Comparison of ENCODE assay signal across 8 cellular contexts in the genomic region with DNA sequence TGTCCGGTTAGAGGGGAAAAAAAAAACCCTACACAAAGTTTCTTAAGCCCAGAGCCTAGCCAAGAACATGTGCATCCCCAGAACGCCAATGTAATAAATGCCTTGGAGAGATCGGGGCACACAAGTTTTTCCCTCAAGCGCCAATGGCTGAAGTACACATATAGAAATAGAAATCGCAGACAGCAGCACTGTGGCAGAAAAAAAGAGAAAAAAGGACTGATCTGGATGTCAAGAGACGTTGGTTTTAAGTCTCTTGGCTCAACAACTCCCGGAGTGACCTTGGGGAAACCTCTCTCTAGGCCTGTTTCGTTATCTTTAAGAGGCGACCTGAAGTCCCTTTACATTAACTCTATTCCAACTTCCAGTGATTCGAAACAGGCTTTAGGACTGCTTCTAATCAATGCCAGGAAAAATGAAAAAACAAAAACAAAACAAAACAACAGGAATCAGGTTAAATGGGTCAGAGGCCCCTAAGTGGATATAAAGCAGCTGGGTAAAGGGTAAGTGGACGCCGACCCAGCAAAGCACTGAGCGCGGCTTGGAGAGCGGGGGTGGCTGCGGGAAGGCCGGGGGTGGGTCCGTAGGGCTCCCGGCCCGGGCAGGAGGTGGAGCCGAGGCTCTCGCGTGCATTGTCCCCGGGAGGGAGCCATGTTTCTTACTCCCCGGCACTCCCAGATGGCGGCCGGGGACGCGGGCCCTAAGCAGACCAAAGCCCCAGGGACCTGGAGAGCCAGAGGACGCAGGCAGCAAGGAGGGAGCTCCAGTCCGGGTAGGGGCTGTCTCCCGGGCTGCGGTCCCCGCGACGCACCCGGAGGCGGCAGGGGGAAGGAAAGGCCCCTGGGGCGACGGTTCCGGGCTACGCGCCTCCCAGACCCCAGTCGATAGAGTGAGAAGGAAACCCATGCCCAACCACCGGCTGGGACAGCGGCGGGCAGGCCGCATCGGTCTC. TPM values are rescaled to one million over a fixed set of nuclear protein-coding genes. Genes with fewer than 3 reads are reported as not detected.
A peak's percentile ranks its signal among the peaks of the same experiment; 100 is the strongest.
DNase-seq lines count a peak whose midpoint lies in the region; ATAC-seq and TF ChIP-seq lines count a peak whose summit lies in the region.

No MANE protein-coding gene starts in this region.

- H3K4me1 ChIP-seq in ascending aorta, result peaks cover 0 to 26% of the 10 kb centered on the region in 2 donors

- H3K4me3 ChIP-seq in ascending aorta, result peak overlapping the region; percentile 88 to 92

- no peaks in the 10 kb centered on the region for H3K9me3 ChIP-seq in ascending aorta

- peak overlapping the region; percentile 96 to 98 for H3K27ac ChIP-seq in ascending aorta

- no peaks in the 10 kb centered on the region for H3K36me3 ChIP-seq in ascending aorta

- intact Hi-C loops in ascending aorta (cut with DNase I), result loop anchor here (1.0 to 5.0 kb wide), 3 partner anchors 24 to 812 kb away; a partner anchor contains a TSS

- H3K27me3 ChIP-seq in ascending aorta, result no peaks in the 10 kb centered on the region

- no peak for TF ChIP-seq CTCF in ascending aorta (IDR thresholded peaks at IDR 0.05)

- ATAC-seq in GM19438 (IDR thresholded peaks at IDR 0.05; ENCODE audit: low read depth, unreplicated experiment) (peak; percentile 60), HG03558 (IDR thresholded peaks at IDR 0.05; ENCODE audit: extremely low read depth, unreplicated experiment) (peak; percentile 40)

- DNase-seq in DMS114 treated with DMSO at 0.1 percent for 48 hours (lab: John Stamatoyannopoulos, UW; ENCODE audit: unreplicated experiment), result peak; percentile 50
- DNase-seq in SW480 (ENCODE audit: low spot score), result peak; percentile 74
- DNase-seq in ascending aorta (ENCODE audit: low spot score in 2 of 2), result peak in 1 of 2 donors; percentile 84
- DNase-seq in hepatic stellate cell (ENCODE audit: low spot score), result peak; percentile 91
- peak; percentile 56 for DNase-seq in renal cortical epithelial cell (ENCODE audit: low read depth)
- no peak for DNase-seq in retina

RNA-seq across cellular contexts. Expression of a gene that starts 0.8 kb away (rescaled TPM):
- 59.4 TPM for total RNA-seq in ascending aorta
- 96.6 and 180 TPM in 2 replicates for total RNA-seq in renal cortical epithelial cell

RNA-seq across cellular contexts. Expression of a gene that starts 24.1 kb away (rescaled TPM):
- total RNA-seq in ascending aorta (85.1 TPM), renal cortical epithelial cell (76.1 and 82.3 TPM in 2 replicates)

RNA-seq across cellular contexts. Expression of a gene that starts 50.3 kb away (rescaled TPM):
- total RNA-seq in ascending aorta, result 5.3 TPM
- total RNA-seq in renal cortical epithelial cell, result 1.0 and 2.5 TPM in 2 replicates
